ENCODE assay signal across 1 cellular context in genomic region chr1:108200627-108201106, GRCh38.
TF ChIP-seq lines count a peak whose summit lies in the region.

No MANE protein-coding gene starts in this region.

TF ChIP-seq in HEK293, 187 proteins besides CTCF, POLR2A, EP300 and RAD21 (continued from another document):
- no peak for TF ChIP-seq ZSCAN5A (tag by site-specific recombination; IDR thresholded peaks at IDR 0.05)
- TF ChIP-seq, protein P1, sequence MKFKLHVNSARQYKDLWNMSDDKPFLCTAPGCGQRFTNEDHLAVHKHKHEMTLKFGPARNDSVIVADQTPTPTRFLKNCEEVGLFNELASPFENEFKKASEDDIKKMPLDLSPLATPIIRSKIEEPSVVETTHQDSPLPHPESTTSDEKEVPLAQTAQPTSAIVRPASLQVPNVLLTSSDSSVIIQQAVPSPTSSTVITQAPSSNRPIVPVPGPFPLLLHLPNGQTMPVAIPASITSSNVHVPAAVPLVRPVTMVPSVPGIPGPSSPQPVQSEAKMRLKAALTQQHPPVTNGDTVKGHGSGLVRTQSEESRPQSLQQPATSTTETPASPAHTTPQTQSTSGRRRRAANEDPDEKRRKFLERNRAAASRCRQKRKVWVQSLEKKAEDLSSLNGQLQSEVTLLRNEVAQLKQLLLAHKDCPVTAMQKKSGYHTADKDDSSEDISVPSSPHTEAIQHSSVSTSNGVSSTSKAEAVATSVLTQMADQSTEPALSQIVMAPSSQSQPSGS (tag by site-specific recombination; IDR thresholded peaks at IDR 0.05; ENCODE audit: low read depth), result no peak
- TF ChIP-seq, protein P2, sequence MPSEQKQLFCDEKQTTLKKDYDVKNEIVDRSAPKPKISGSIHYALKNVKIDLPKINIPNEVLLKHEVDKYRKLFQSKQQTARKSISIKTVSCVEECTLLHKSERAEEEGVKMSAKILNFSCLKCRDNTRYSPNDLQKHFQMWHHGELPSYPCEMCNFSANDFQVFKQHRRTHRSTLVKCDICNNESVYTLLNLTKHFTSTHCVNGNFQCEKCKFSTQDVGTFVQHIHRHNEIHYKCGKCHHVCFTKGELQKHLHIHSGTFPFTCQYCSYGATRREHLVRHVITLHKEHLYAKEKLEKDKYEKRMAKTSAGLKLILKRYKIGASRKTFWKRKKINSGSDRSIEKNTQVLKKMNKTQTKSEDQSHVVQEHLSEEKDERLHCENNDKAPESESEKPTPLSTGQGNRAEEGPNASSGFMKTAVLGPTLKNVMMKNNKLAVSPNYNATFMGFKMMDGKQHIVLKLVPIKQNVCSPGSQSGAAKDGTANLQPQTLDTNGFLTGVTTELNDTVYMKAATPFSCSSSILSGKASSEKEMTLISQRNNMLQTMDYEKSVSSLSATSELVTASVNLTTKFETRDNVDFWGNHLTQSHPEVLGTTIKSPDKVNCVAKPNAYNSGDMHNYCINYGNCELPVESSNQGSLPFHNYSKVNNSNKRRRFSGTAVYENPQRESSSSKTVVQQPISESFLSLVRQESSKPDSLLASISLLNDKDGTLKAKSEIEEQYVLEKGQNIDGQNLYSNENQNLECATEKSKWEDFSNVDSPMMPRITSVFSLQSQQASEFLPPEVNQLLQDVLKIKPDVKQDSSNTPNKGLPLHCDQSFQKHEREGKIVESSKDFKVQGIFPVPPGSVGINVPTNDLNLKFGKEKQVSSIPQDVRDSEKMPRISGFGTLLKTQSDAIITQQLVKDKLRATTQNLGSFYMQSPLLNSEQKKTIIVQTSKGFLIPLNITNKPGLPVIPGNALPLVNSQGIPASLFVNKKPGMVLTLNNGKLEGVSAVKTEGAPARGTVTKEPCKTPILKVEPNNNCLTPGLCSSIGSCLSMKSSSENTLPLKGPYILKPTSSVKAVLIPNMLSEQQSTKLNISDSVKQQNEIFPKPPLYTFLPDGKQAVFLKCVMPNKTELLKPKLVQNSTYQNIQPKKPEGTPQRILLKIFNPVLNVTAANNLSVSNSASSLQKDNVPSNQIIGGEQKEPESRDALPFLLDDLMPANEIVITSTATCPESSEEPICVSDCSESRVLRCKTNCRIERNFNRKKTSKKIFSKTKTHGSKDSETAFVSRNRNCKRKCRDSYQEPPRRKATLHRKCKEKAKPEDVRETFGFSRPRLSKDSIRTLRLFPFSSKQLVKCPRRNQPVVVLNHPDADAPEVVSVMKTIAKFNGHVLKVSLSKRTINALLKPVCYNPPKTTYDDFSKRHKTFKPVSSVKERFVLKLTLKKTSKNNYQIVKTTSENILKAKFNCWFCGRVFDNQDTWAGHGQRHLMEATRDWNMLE (tag by site-specific recombination; conservative IDR thresholded peaks at IDR 0.05; ENCODE audit: low read depth), result 0 out of 2 replicates have a peak, but pooled peaks have one; percentile 12
- TF ChIP-seq ZNF791 (tag by site-specific recombination; IDR thresholded peaks at IDR 0.05), result no peak
- no peak for TF ChIP-seq ZNF785 (tag by site-specific recombination; IDR thresholded peaks at IDR 0.05)
- TF ChIP-seq BCL11B (tag by site-specific recombination; IDR thresholded peaks at IDR 0.05; ENCODE audit: low read depth), result no peak
- 0 out of 2 replicates have a peak, but pooled peaks have one; percentile 18 for TF ChIP-seq KLF8 (tag by site-specific recombination; IDR thresholded peaks at IDR 0.05)
- no peak for TF ChIP-seq ZNF629 (tag by site-specific recombination; IDR thresholded peaks at IDR 0.05)
- TF ChIP-seq ZNF777 (tag by site-specific recombination; IDR thresholded peaks at IDR 0.05; ENCODE audit: borderline replicate concordance), result 0 out of 2 replicates have a peak, but pooled peaks have one; percentile 31
- 0 out of 2 replicates have a peak, but pooled peaks have one; percentile 44 for TF ChIP-seq ZNF24 (tag by site-specific recombination; IDR thresholded peaks at IDR 0.05)
- no peak; the same call in 1 of the 2 replicates for TF ChIP-seq ZEB2 (tag by site-specific recombination; IDR thresholded peaks at IDR 0.05)
- no peak for TF ChIP-seq ZNF302 (tag by site-specific recombination; IDR thresholded peaks at IDR 0.05; ENCODE audit: low read depth)
- TF ChIP-seq ZNF266 (tag by site-specific recombination; IDR thresholded peaks at IDR 0.05; ENCODE audit: low read depth), result no peak
- TF ChIP-seq, protein P3, sequence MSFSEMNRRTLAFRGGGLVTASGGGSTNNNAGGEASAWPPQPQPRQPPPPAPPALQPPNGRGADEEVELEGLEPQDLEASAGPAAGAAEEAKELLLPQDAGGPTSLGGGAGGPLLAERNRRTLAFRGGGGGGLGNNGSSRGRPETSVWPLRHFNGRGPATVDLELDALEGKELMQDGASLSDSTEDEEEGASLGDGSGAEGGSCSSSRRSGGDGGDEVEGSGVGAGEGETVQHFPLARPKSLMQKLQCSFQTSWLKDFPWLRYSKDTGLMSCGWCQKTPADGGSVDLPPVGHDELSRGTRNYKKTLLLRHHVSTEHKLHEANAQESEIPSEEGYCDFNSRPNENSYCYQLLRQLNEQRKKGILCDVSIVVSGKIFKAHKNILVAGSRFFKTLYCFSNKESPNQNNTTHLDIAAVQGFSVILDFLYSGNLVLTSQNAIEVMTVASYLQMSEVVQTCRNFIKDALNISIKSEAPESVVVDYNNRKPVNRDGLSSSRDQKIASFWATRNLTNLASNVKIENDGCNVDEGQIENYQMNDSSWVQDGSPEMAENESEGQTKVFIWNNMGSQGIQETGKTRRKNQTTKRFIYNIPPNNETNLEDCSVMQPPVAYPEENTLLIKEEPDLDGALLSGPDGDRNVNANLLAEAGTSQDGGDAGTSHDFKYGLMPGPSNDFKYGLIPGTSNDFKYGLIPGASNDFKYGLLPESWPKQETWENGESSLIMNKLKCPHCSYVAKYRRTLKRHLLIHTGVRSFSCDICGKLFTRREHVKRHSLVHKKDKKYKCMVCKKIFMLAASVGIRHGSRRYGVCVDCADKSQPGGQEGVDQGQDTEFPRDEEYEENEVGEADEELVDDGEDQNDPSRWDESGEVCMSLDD (tag by site-specific recombination; IDR thresholded peaks at IDR 0.05), result no peak
- TF ChIP-seq ZNF37A (tag by site-specific recombination; IDR thresholded peaks at IDR 0.05), result no peak
- TF ChIP-seq ZFP37 (tag by site-specific recombination; IDR thresholded peaks at IDR 0.05), result 0 out of 2 replicates have a peak, but pooled peaks have one; percentile 41
- peak; percentile 94 for TF ChIP-seq ZNF335 (tag by site-specific recombination; conservative IDR thresholded peaks at IDR 0.05)
- TF ChIP-seq ZNF677 (tag by site-specific recombination; IDR thresholded peaks at IDR 0.05), result no peak
- no peak for TF ChIP-seq ZNF548 (tag by site-specific recombination; IDR thresholded peaks at IDR 0.05)
- peak; percentile 48; the same call in 1 of the 2 replicates for TF ChIP-seq ZBTB17 (tag by site-specific recombination; IDR thresholded peaks at IDR 0.05)
- no peak for TF ChIP-seq ZFP69B (tag by site-specific recombination; IDR thresholded peaks at IDR 0.05)
- peak; percentile 45; the same call in 1 of the 2 replicates for TF ChIP-seq ZNF366 (tag by site-specific recombination; conservative IDR thresholded peaks at IDR 0.05)
- TF ChIP-seq ZNF670 (tag by site-specific recombination; IDR thresholded peaks at IDR 0.05; ENCODE audit: low read depth), result no peak
- TF ChIP-seq KLF9 (tag by site-specific recombination; IDR thresholded peaks at IDR 0.05; ENCODE audit: low read depth), result no peak
- TF ChIP-seq ZNF560 (tag by site-specific recombination; IDR thresholded peaks at IDR 0.05; ENCODE audit: borderline replicate concordance), result no peak
- no peak for TF ChIP-seq ZNF747 (tag by site-specific recombination; IDR thresholded peaks at IDR 0.05)
- TF ChIP-seq MEIS1 (CRISPR knock-in tag; IDR thresholded peaks at IDR 0.05; ENCODE audit: borderline replicate concordance), result no peak
- TF ChIP-seq ZIC2 (tag by site-specific recombination; IDR thresholded peaks at IDR 0.05), result no peak
- TF ChIP-seq TCF7L2 (IDR thresholded peaks at IDR 0.05; ENCODE audit: borderline replicate concordance, low read depth, low read length), result no peak
- no peak for TF ChIP-seq ZBTB8A (tag by site-specific recombination; IDR thresholded peaks at IDR 0.05)
